8 cellular contexts compared by ENCODE assay signal in the genomic region with DNA sequence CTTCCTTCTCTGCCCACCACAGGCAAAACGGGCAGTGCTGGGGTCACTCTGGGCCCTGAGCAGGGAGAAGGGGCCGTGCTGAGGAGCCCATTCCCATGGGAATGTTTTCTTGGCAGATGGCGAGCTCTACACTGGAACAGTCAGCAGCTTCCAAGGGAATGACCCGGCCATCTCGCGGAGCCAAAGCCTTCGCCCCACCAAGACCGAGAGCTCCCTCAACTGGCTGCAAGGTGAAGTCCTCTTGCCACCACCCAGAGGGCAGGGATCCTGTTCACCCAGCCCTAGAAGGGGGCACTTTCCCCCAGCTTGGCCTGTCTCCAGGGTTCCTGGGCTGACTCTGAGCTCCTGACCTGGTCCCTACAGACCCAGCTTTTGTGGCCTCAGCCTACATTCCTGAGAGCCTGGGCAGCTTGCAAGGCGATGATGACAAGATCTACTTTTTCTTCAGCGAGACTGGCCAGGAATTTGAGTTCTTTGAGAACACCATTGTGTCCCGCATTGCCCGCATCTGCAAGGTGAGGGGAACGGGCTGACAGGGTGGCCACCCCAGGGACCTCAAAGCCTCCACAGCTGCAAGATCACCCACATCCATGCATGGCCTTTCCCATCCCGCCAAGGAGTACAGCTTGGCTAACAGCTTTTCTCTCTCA. TPM values are rescaled to one million over a fixed set of nuclear protein-coding genes. Genes with fewer than 3 reads are reported as not detected.
A peak's percentile ranks its signal among the peaks of the same experiment; 100 is the strongest.
DNase-seq lines count a peak whose midpoint lies in the region; ATAC-seq and TF ChIP-seq lines count a peak whose summit lies in the region.

No MANE protein-coding gene starts in this region.

- DNase-seq in activated CD4-positive, alpha-beta T cell treated with anti-CD3 and anti-CD28 coated beads for 48 hours, result peak; percentile 51
- no peak for DNase-seq in activated CD4-positive, alpha-beta T cell treated with anti-CD3 and anti-CD28 coated beads for 4 hours
- DNase-seq in LNCaP clone FGC (ENCODE audit: low read depth) (peak; percentile 65), SK-N-SH (peak; percentile 86), epithelial cell of prostate (ENCODE audit: low read depth, low spot score) (no peak), middle frontal gyrus (ENCODE audit: extremely low spot score, low spot score) (peak; percentile 51), uterus (peak; percentile 72 to 74)

- H4K20me1 ChIP-seq in SK-N-SH (ENCODE audit: insufficient read depth), result no peaks in the 10 kb centered on the region

- no peak overlapping the region for H2AFZ ChIP-seq in SK-N-SH (ENCODE audit: low read depth)

- H3K27me3 ChIP-seq in SK-N-SH (ENCODE audit: insufficient read depth) (no peaks in the 10 kb centered on the region), uterus (no peaks in the 10 kb centered on the region)

- CTCF ChIA-PET in SK-N-SH (lab: Yijun Ruan, JAX), result interaction anchor here (0.6 to 3.3 kb wide), 33 partner anchors 11 to 324 kb away, joined by 3 to 37 read pairs (median 6); a partner anchor contains a TSS

- H3K27ac ChIP-seq in SK-N-SH (ENCODE audit: low read depth in 2 of 2, low read length in 1 of 2), result peak overlapping the region in 1 of 2 experiments; percentile 47; a peak in 1 of 4 replicates
- H3K27ac ChIP-seq in epithelial cell of prostate, result peak overlapping the region; percentile 13
- peak overlapping the region in 1 of 2 donors; percentile 49 for H3K27ac ChIP-seq in uterus

- peak; percentile 90 for TF ChIP-seq RAD21 in SK-N-SH (IDR thresholded peaks at IDR 0.05; ENCODE audit: low read length)

- H3K4me1 ChIP-seq in SK-N-SH (ENCODE audit: control insufficient read depth in 1 of 2, insufficient read depth in 2 of 2, low read depth in 1 of 2, low read length in 1 of 2) (peaks cover 0 to 11% of the 10 kb centered on the region in 2 experiments; a peak in 1 of 4 replicates), uterus (no peaks in the 10 kb centered on the region)

- TF ChIP-seq CTCF in LNCaP clone FGC (IDR thresholded peaks at IDR 0.05; ENCODE audit: control insufficient read depth, extremely low read depth, insufficient read depth) (peak; percentile 85), SK-N-SH (IDR thresholded peaks at IDR 0.05) (peak; percentile 65), uterus (IDR thresholded peaks at IDR 0.05) (peak; percentile 57 to 78 (median 68))

- H3K36me3 ChIP-seq in SK-N-SH (replicated peaks in 1 of 2; ENCODE audit: control insufficient read depth in 1 of 2, insufficient read depth in 2 of 2, low read length in 1 of 2), result peaks cover 4 to 30% of the 10 kb centered on the region in 2 experiments
- no peaks in the 10 kb centered on the region for H3K36me3 ChIP-seq in uterus

- H3K9ac ChIP-seq in SK-N-SH, result no peak overlapping the region

- no peaks in the 10 kb centered on the region for H3K9me3 ChIP-seq in SK-N-SH
- H3K9me3 ChIP-seq in uterus, result no peaks in the 10 kb centered on the region

- no peak for TF ChIP-seq POLR2A in uterus (IDR thresholded peaks at IDR 0.05)

- H3K4me2 ChIP-seq in SK-N-SH, result no peak overlapping the region

- H3K4me3 ChIP-seq in LNCaP clone FGC (ENCODE audit: low read depth, low read length), result no peak overlapping the region
- no peak overlapping the region for H3K4me3 ChIP-seq in SK-N-SH (ENCODE audit: low read depth in 2 of 2, low read length in 1 of 2)
- H3K4me3 ChIP-seq in uterus, result no peak overlapping the region

- no peak for ATAC-seq in GM18868 (IDR thresholded peaks at IDR 0.05; ENCODE audit: unreplicated experiment)

- H3F3A ChIP-seq in SK-N-SH (replicated peaks; ENCODE audit: insufficient read depth), result no peaks in the 10 kb centered on the region

- 68% methylated on average over 13 of the region's 14 CpGs for WGBS in SK-N-SH (ENCODE audit: low lambda C conversion rate)

- TF ChIP-seq EP300 in SK-N-SH (IDR thresholded peaks at IDR 0.05; ENCODE audit: borderline replicate concordance in 1 of 2, low read depth in 1 of 2, low read length in 1 of 2), result no peak

- no peaks in the 10 kb centered on the region for H3K9me2 ChIP-seq in SK-N-SH

- H3K79me2 ChIP-seq in SK-N-SH (ENCODE audit: insufficient read depth), result no peaks in the 10 kb centered on the region

- intact Hi-C loops in uterus (cut with DNase I; ENCODE audit: low total_unique reads), result loop anchor here (5.0 kb wide), 1 partner anchor 169 kb away; no protein-coding TSS in a partner anchor

- POLR2A ChIA-PET in SK-N-SH (lab: Yijun Ruan, JAX), result interaction anchor here (1.0 to 1.1 kb wide), 2 partner anchors 20 to 47 kb away, joined by 4 to 8 read pairs; a partner anchor contains a TSS

TF ChIP-seq in SK-N-SH, 30 proteins besides CTCF, POLR2A, EP300 and RAD21:
- TF ChIP-seq, protein P1, sequence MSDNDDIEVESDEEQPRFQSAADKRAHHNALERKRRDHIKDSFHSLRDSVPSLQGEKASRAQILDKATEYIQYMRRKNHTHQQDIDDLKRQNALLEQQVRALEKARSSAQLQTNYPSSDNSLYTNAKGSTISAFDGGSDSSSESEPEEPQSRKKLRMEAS (IDR thresholded peaks at IDR 0.05; ENCODE audit: low read depth), result no peak
- TF ChIP-seq SMC3 (IDR thresholded peaks at IDR 0.05; ENCODE audit: low read depth, low read length) (peak; percentile 93), NFIC (IDR thresholded peaks at IDR 0.05; ENCODE audit: borderline replicate concordance) (no peak), TAF1 (IDR thresholded peaks at IDR 0.05; ENCODE audit: borderline replicate concordance, low read depth, low read length) (no peak), FOXM1 (IDR thresholded peaks at IDR 0.05; ENCODE audit: low read depth) (no peak), GATA2 (CRISPR knock-in tag; IDR thresholded peaks at IDR 0.05) (no peak), NRF1 (IDR thresholded peaks at IDR 0.05; ENCODE audit: low read depth, low read length) (no peak), EZH2phosphoT487 (IDR thresholded peaks at IDR 0.05; ENCODE audit: borderline replicate concordance, low read depth) (no peak)
- TF ChIP-seq, protein P2, sequence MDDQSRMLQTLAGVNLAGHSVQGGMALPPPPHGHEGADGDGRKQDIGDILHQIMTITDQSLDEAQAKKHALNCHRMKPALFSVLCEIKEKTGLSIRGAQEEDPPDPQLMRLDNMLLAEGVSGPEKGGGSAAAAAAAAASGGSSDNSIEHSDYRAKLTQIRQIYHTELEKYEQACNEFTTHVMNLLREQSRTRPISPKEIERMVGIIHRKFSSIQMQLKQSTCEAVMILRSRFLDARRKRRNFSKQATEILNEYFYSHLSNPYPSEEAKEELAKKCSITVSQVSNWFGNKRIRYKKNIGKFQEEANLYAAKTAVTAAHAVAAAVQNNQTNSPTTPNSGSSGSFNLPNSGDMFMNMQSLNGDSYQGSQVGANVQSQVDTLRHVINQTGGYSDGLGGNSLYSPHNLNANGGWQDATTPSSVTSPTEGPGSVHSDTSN (IDR thresholded peaks at IDR 0.05), result no peak

RNA-seq across cellular contexts. Expression of a gene that starts 12.4 kb away (rescaled TPM):
- 74.7 and 87.9 TPM in 2 replicates for polyA plus RNA-seq in SK-N-SH (2012; rRNA removed)
- polyA plus RNA-seq in SK-N-SH (2012; cell fraction: cytosol; rRNA removed), result 52.7 and 60.3 TPM in 2 replicates
- 63.1 and 96.6 TPM in 2 replicates for polyA plus RNA-seq in SK-N-SH (2012; cell fraction: nucleus; rRNA removed)
- total RNA-seq in uterus, result 10 to 100 TPM in 3 of 4 donors, 1 to 10 TPM in 1; 9.5 to 80.7 (median 49.2) TPM

RNA-seq across cellular contexts. Expression of a gene that starts 12.6 kb away (rescaled TPM):
- polyA plus RNA-seq in SK-N-SH (2012; rRNA removed), result 2.2 and 2.4 TPM in 2 replicates
- polyA plus RNA-seq in SK-N-SH (2012; cell fraction: cytosol; rRNA removed), result 0.93 and 2.1 TPM in 2 replicates
- 4.0 and 5.3 TPM in 2 replicates for polyA plus RNA-seq in SK-N-SH (2012; cell fraction: nucleus; rRNA removed)
- 10 to 100 TPM in 1 of 4 donors, 1 to 10 TPM in 1, under 1 TPM in 2; under 0.01 to 15.0 (median 4.0) TPM for total RNA-seq in uterus

RNA-seq across cellular contexts. Expression of a gene that starts 20.2 kb away (rescaled TPM):
- 15.2 and 38.9 TPM in 2 replicates for polyA plus RNA-seq in SK-N-SH (2012; rRNA removed)
- 16.4 and 18.3 TPM in 2 replicates for polyA plus RNA-seq in SK-N-SH (2012; cell fraction: cytosol; rRNA removed)
- polyA plus RNA-seq in SK-N-SH (2012; cell fraction: nucleus; rRNA removed), result 48.9 and 49.5 TPM in 2 replicates
- total RNA-seq in uterus, result 10 to 100 TPM in 3 of 4 donors, 1 to 10 TPM in 1; 6.7 to 50.1 (median 22.8) TPM

RNA-seq across cellular contexts. Expression of a gene that starts 28.0 kb away (rescaled TPM):
- 0.03 and 0.06 TPM in 2 replicates for polyA plus RNA-seq in SK-N-SH (2012; rRNA removed)
- polyA plus RNA-seq in SK-N-SH (2012; cell fraction: cytosol; rRNA removed), result 0.01 TPM in 1 of 2 replicates, not detected in the other
- polyA plus RNA-seq in SK-N-SH (2012; cell fraction: nucleus; rRNA removed), result 0.38 and 1.1 TPM in 2 replicates
- total RNA-seq in uterus, result under 1 TPM in 1 of 4 donors, not detected in 3; 0.41 TPM

RNA-seq across cellular contexts. Expression of a gene that starts 44.1 kb away (rescaled TPM):
- polyA plus RNA-seq in SK-N-SH (2012; rRNA removed), result 48.2 and 66.5 TPM in 2 replicates
- polyA plus RNA-seq in SK-N-SH (2012; cell fraction: cytosol; rRNA removed), result 64.3 and 64.8 TPM in 2 replicates
- polyA plus RNA-seq in SK-N-SH (2012; cell fraction: nucleus; rRNA removed), result 26.8 and 34.3 TPM in 2 replicates
- total RNA-seq in uterus, result 100 to 1,000 TPM in 1 of 4 donors, 10 to 100 TPM in 3; 35.6 to 119 (median 69.4) TPM

Comparison
In these comparisons a context has a peak if more than half of its experiments do, and no peak if none do; other contexts are left out.
1. DNase-seq: peak in activated CD4-positive, alpha-beta T cell treated with anti-CD3 and anti-CD28 coated beads for 48 hours (single experiment), LNCaP clone FGC (single experiment), SK-N-SH (single experiment), middle frontal gyrus (single experiment) and uterus (2 of 2); none in activated CD4-positive, alpha-beta T cell treated with anti-CD3 and anti-CD28 coated beads for 4 hours (0 of 2) and epithelial cell of prostate (single experiment).
2. Peak in every context shown above with its lines, with median percentiles within 50 percentile points of each other: CTCF ChIP-seq.